Comparison of ENCODE assay signal across 14 cellular contexts in the genomic region with DNA sequence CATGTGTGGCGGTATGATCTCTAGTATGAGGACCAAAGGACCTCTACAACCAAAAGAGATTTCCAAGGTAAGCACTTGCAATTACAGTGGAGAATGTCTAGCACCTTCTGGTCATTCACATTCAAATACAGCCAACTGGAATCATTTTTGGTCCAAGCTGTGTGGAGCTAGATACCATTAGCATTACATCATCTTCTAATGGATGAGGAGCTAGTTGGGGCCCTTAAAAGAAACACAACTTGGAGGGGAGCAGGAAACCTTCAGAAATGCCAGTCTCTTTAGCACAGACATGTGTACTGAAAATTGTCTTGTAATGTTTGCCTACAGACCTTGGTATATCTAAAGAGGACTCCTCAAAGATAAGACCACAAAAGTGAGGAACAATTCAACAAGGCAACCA.
DNase-seq lines count a peak whose midpoint lies in the region; ATAC-seq, FAIRE-seq and TF ChIP-seq lines count a peak whose summit lies in the region.
"Had no signal": no experiment of that assay in that cellular context is flagged by ENCODE, and none has a peak within 500 bp of the region (broad histone marks: within the 10 kb centered on the region; RNA-seq: fewer than 3 reads in every experiment).

No MANE protein-coding gene starts in this region.

- peak in 2 of 4 donors; percentile 10 to 13 for ATAC-seq in psoas muscle
- ATAC-seq in stimulated activated memory B cell treated with anti-CD40 and anti-IgM and Interleukin-4, amounts not matched to agents 10 μg/mL and 1 μg/mL and 100 μg/mL, for 72 hours, result no peak
- ATAC-seq in GM19452 (IDR thresholded peaks at IDR 0.05; ENCODE audit: unreplicated experiment), result no peak

- H3K9me3 ChIP-seq in psoas muscle, result no peaks in the 10 kb centered on the region

- peak overlapping the region; percentile 81 for H3K27ac ChIP-seq in psoas muscle
- H3K27ac ChIP-seq: epithelial cell of prostate had no signal

- H3K4me1 ChIP-seq in psoas muscle, result peaks cover 38% of the 10 kb centered on the region

- 62 to 81% (median 78%) methylated on average over 1 of the region's 1 CpG for WGBS in psoas muscle, 3 donors

- H3K27ac Mint-ChIP-seq in stimulated activated memory B cell treated with anti-CD40 and anti-IgM and Interleukin-4, amounts not matched to agents 10 μg/mL and 1 μg/mL and 100 μg/mL, for 72 hours, result no peak overlapping the region
- H3K27ac Mint-ChIP-seq: activated CD4-positive, alpha-beta memory T cell treated with anti-CD3 and anti-CD28 coated beads for 36 hours; activated naive CD8-positive, alpha-beta T cell had no signal

- no peaks in the 10 kb centered on the region for H3K36me3 ChIP-seq in psoas muscle (ENCODE audit: insufficient read depth in 1 of 2, low read depth in 1 of 2)

- intact Hi-C loops in psoas muscle (cut with DNase I), result loop anchor here in 1 of 2 donors (10.0 kb wide), 1 partner anchor 99 kb away; no protein-coding TSS in a partner anchor

- no peaks in the 10 kb centered on the region for H3K27me3 ChIP-seq in psoas muscle (ENCODE audit: insufficient read depth in 3 of 3, low read length in 2 of 3)

- H3K4me1 Mint-ChIP-seq in stimulated activated memory B cell treated with anti-CD40 and anti-IgM and Interleukin-4, amounts not matched to agents 10 μg/mL and 1 μg/mL and 100 μg/mL, for 72 hours, result no peaks in the 10 kb centered on the region

- no peak overlapping the region for H3K4me3 ChIP-seq in fibroblast of pulmonary artery (replicated peaks; ENCODE audit: low read depth, low read length)
- no peak overlapping the region for H3K4me3 ChIP-seq in psoas muscle

- H3K27me3 Mint-ChIP-seq in stimulated activated memory B cell treated with anti-CD40 and anti-IgM and Interleukin-4, amounts not matched to agents 10 μg/mL and 1 μg/mL and 100 μg/mL, for 72 hours, result no peaks in the 10 kb centered on the region
- H3K27me3 Mint-ChIP-seq: activated CD4-positive, alpha-beta memory T cell treated with anti-CD3 and anti-CD28 coated beads for 36 hours had no signal

- FAIRE-seq in RCC 7860 (lab: Jason Lieb, UNC), result peak; percentile 28

- peak; percentile 20 for DNase-seq in ELF-1 (ENCODE audit: low read depth, low spot score)
- peak; percentile 20 for DNase-seq in RCC 7860 (ENCODE audit: low spot score)
- DNase-seq in fibroblast of pulmonary artery (ENCODE audit: low read depth), result peak; percentile 57
- no peak for DNase-seq in psoas muscle
- no peak for DNase-seq in NCI-H187 treated with DMSO at 0.1 percent for 48 hours (lab: John Stamatoyannopoulos, UW)
- DNase-seq in AML-193 (lab: John Stamatoyannopoulos, UW), result no peak
- DNase-seq: activated CD4-positive, alpha-beta memory T cell treated with anti-CD3 and anti-CD28 coated beads for 36 hours; KBM-7; NCI-H774; T-helper 1 cell had no signal

- TF ChIP-seq CTCF in fibroblast of pulmonary artery (IDR thresholded peaks at IDR 0.05; ENCODE audit: low read length, missing control alignments), result no peak
- TF ChIP-seq CTCF in psoas muscle (IDR thresholded peaks at IDR 0.05), result no peak

- H3K4me3 Mint-ChIP-seq in stimulated activated memory B cell treated with anti-CD40 and anti-IgM and Interleukin-4, amounts not matched to agents 10 μg/mL and 1 μg/mL and 100 μg/mL, for 72 hours, result no peak overlapping the region
- H3K4me3 Mint-ChIP-seq: activated CD4-positive, alpha-beta memory T cell treated with anti-CD3 and anti-CD28 coated beads for 36 hours; activated naive CD8-positive, alpha-beta T cell had no signal

- no peaks in the 10 kb centered on the region for H3K9me3 Mint-ChIP-seq in stimulated activated memory B cell treated with anti-CD40 and anti-IgM and Interleukin-4, amounts not matched to agents 10 μg/mL and 1 μg/mL and 100 μg/mL, for 72 hours

- no peaks in the 10 kb centered on the region for H3K36me3 Mint-ChIP-seq in stimulated activated memory B cell treated with anti-CD40 and anti-IgM and Interleukin-4, amounts not matched to agents 10 μg/mL and 1 μg/mL and 100 μg/mL, for 72 hours
- H3K36me3 Mint-ChIP-seq: activated CD4-positive, alpha-beta memory T cell treated with anti-CD3 and anti-CD28 coated beads for 36 hours; activated naive CD8-positive, alpha-beta T cell had no signal

Comparison
In these comparisons a context has a peak if more than half of its experiments do, and no peak if none do; other contexts are left out.
1. DNase-seq: peak in ELF-1 (single experiment), RCC 7860 (single experiment) and fibroblast of pulmonary artery (single experiment); none in psoas muscle (0 of 2), NCI-H187 treated with DMSO at 0.1 percent for 48 hours (single experiment) and AML-193 (0 of 2).